Comparison of ENCODE assay signal across 10 cellular contexts in the genomic region with DNA sequence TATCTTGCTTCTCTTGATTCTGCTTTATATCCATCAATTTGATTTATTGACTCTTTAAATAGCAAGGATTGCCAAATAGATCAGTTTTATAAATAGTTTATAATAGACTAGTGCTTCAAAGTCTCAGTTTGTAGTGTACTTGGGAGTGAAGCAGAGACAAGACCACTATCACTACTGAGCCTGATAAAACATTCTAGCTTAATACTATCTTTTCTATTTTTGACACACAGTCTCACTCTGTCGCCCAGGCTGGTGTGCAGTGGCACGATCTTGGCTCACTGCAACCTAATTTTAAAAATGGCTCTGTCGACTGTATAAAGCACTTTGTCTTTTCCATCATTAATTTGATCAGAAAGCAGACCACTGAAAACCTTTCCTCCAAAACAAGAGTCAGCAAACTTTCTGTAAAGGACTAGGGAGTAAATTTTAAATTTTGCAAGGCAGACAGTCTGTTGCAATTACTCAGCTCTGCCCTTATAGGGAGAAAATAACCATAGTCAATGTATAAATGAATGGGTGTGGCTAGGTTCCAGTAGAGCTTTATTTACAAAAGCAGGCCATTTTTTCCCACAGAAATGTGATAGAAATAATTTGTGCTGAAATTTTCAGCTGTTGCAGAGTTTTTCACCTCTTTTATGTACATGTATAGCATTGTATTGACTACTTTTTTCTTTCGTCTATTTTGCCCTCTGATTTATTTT. TPM values are rescaled to one million over a fixed set of nuclear protein-coding genes. Genes with fewer than 3 reads are reported as not detected.
DNase-seq lines count a peak whose midpoint lies in the region; TF ChIP-seq lines count a peak whose summit lies in the region.
"Had no signal": no experiment of that assay in that cellular context is flagged by ENCODE, and none has a peak within 500 bp of the region (broad histone marks: within the 10 kb centered on the region; RNA-seq: fewer than 3 reads in every experiment).

No MANE protein-coding gene starts in this region.

- no peaks in the 10 kb centered on the region for H3K27me3 ChIP-seq in neural progenitor cell

- no peaks in the 10 kb centered on the region for H3K9me3 ChIP-seq in neural progenitor cell (ENCODE audit: low read depth)

- no peak overlapping the region for H2AFZ ChIP-seq in neural progenitor cell (replicated peaks)

- peaks cover 34% of the 10 kb centered on the region for H3K4me1 Mint-ChIP-seq in neural progenitor cell

- peak overlapping the region; percentile 23 for H3K27ac ChIP-seq in neural progenitor cell

- no peak for TF ChIP-seq CTCF in choroid plexus epithelial cell (conservative IDR thresholded peaks at IDR 0.05; ENCODE audit: low read depth, low read length)
- TF ChIP-seq CTCF in neural progenitor cell (IDR thresholded peaks at IDR 0.05): no peak

- H3K27me3 Mint-ChIP-seq in neural progenitor cell (ENCODE audit: insufficient read depth, low read depth): no peaks in the 10 kb centered on the region

- no peak overlapping the region for H3K4me3 Mint-ChIP-seq in neural progenitor cell

- peaks cover 10% of the 10 kb centered on the region for H3F3A ChIP-seq in neural progenitor cell (ENCODE audit: low read depth)

- DNase-seq in NOMO-1 (lab: John Stamatoyannopoulos, UW; ENCODE audit: unreplicated experiment in 2 of 2): peak; percentile 18 to 37
- no peak for DNase-seq in NOMO-1 treated with dmso at 0.1 percent for 144 hours (lab: John Stamatoyannopoulos, UW; ENCODE audit: unreplicated experiment)
- DNase-seq in NCI-H69 (lab: John Stamatoyannopoulos, UW): peak; percentile 5
- DNase-seq in choroid plexus epithelial cell (ENCODE audit: low read depth): peak; percentile 13
- no peak for DNase-seq in neural progenitor cell (ENCODE audit: low spot score)
- no peak for DNase-seq in MV-4-11 (lab: John Stamatoyannopoulos, UW)
- no peak for DNase-seq in NCI-H748 treated with DMSO at 0.1 percent for 48 hours (lab: John Stamatoyannopoulos, UW)
- DNase-seq in A172 (ENCODE audit: low spot score): no peak
- DNase-seq: foreskin melanocyte, NCI-H1694 had no signal

- no peak overlapping the region for H3K27ac Mint-ChIP-seq in neural progenitor cell

- H3K4me1 ChIP-seq in neural progenitor cell: peaks cover 29% of the 10 kb centered on the region

- H3K4me2 ChIP-seq in neural progenitor cell: no peak overlapping the region

- peaks cover 9% of the 10 kb centered on the region for H3K9me3 Mint-ChIP-seq in neural progenitor cell

- peaks cover 37% of the 10 kb centered on the region for H3K36me3 Mint-ChIP-seq in neural progenitor cell

- no peaks in the 10 kb centered on the region for H3K36me3 ChIP-seq in neural progenitor cell

- peaks cover 100% of the 10 kb centered on the region for H3K79me2 ChIP-seq in neural progenitor cell (ENCODE audit: low read depth)

- H3K4me3 ChIP-seq in choroid plexus epithelial cell (ENCODE audit: low read depth, low read length) (no peak overlapping the region), neural progenitor cell (no peak overlapping the region)

- no peak overlapping the region for H3K9ac ChIP-seq in neural progenitor cell

- H4K20me1 ChIP-seq in neural progenitor cell (ENCODE audit: low read depth): peaks cover 100% of the 10 kb centered on the region

RNA-seq across cellular contexts. Expression of gene AMD1, which starts 7.5 kb away (rescaled TPM):
- 94.0 and 142 TPM in 2 replicates for total RNA-seq in neural progenitor cell (ENCODE audit: low replicate concordance)
- 114 and 144 TPM in 2 replicates for total RNA-seq in A172 (2014; rRNA removed; shearing (Covaris generic))

Comparison
In these comparisons a context has a peak if more than half of its experiments do, and no peak if none do; other contexts are left out.
1. DNase-seq: peak in NOMO-1 (2 of 2), NCI-H69 (single experiment) and choroid plexus epithelial cell (single experiment); none in NOMO-1 treated with dmso at 0.1 percent for 144 hours (single experiment), neural progenitor cell (single experiment), MV-4-11 (single experiment), NCI-H748 treated with DMSO at 0.1 percent for 48 hours (single experiment) and A172 (single experiment).